Comparison of ENCODE assay signal across 8 cellular contexts in genomic region chr5:154940772-154941620, GRCh38. TPM values are rescaled to one million over a fixed set of nuclear protein-coding genes. Genes with fewer than 3 reads are reported as not detected.
DNase-seq lines count a peak whose midpoint lies in the region; ATAC-seq and TF ChIP-seq lines count a peak whose summit lies in the region.

Gene MRPL22, plus strand, starts transcription at chr5:154941073. Its CDS starts 38 bp downstream, at chr5:154941111.

- peak within 1 kb of the TSS; percentile 80 for H3K4me2 ChIP-seq in skeletal muscle satellite cell (ENCODE audit: low read length)

- H3K79me2 ChIP-seq in ACC112 (ENCODE audit: control insufficient read depth, insufficient read depth, low read length, unreplicated experiment), result peaks cover 48% of the 10 kb centered on the region

- H3K9ac ChIP-seq in skeletal muscle satellite cell (ENCODE audit: low read depth, low read length), result peak within 1 kb of the TSS; percentile 86

- no peaks in the 10 kb centered on the region for H3K36me3 ChIP-seq in ACC112 (ENCODE audit: insufficient read depth, low read length)
- H3K36me3 ChIP-seq in skeletal muscle satellite cell (ENCODE audit: insufficient read depth, low read length), result peaks cover 4% of the 10 kb centered on the region

- H3K4me1 ChIP-seq in ACC112 (ENCODE audit: control insufficient read depth, insufficient read depth, low read length, unreplicated experiment) (peaks cover 19% of the 10 kb centered on the region), skeletal muscle satellite cell (ENCODE audit: control insufficient read depth, insufficient read depth, low read length) (peaks cover 22% of the 10 kb centered on the region)

- DNase-seq in NCI-H2196 treated with DMSO at 0.1 percent for 48 hours (lab: John Stamatoyannopoulos, UW; ENCODE audit: unreplicated experiment) (peak; percentile 91), T47D (ENCODE audit: low read depth in 1 of 2, low spot score in 1 of 2) (peak; percentile 96 to 97)

- peak within 1 kb of the TSS; percentile 100 for H2AFZ ChIP-seq in ACC112 (ENCODE audit: low read length, unreplicated experiment)

- in situ Hi-C loops in T47D (cut with HindIII; ENCODE audit: low pct_unique_long_range_greater_than_20kb, low sequenced_read_pairs), result no loop called here

- no peak for TF ChIP-seq CTCF in VCaP (conservative IDR thresholded peaks at IDR 0.05)

- ATAC-seq in GM18868 (IDR thresholded peaks at IDR 0.05; ENCODE audit: unreplicated experiment), result peak; percentile 55
- peak; percentile 58 for ATAC-seq in HG03108 (IDR thresholded peaks at IDR 0.05; ENCODE audit: unreplicated experiment)

- H3K9me3 ChIP-seq in iPS-18c (ENCODE audit: control insufficient read depth, insufficient read depth, low read length), result no peaks in the 10 kb centered on the region
- H3K9me3 ChIP-seq in skeletal muscle satellite cell (replicated peaks; ENCODE audit: low read length), result no peaks in the 10 kb centered on the region

- H3K4me3 ChIP-seq in ACC112 (ENCODE audit: low read depth, low read length) (peak within 1 kb of the TSS; percentile 96), iPS-18c (ENCODE audit: insufficient read depth, low read depth, low read length) (peak within 1 kb of the TSS; percentile 73), skeletal muscle satellite cell (ENCODE audit: low read length) (peak within 1 kb of the TSS; percentile 87)

- no peaks in the 10 kb centered on the region for H3K27me3 ChIP-seq in ACC112 (ENCODE audit: insufficient read depth, low read length)
- no peaks in the 10 kb centered on the region for H3K27me3 ChIP-seq in skeletal muscle satellite cell (ENCODE audit: control insufficient read depth, insufficient read depth, low read length)

- H3K27ac ChIP-seq in ACC112 (ENCODE audit: low read depth, low read length) (peak within 1 kb of the TSS; percentile 46), VCaP (peak within 1 kb of the TSS; percentile 80)

RNA-seq across cellular contexts. Expression of gene MRPL22, which starts in this region (rescaled TPM):
- 7.6 and 13.5 TPM in 2 replicates for total RNA-seq in skeletal muscle satellite cell (2012; rRNA removed)

Comparison
In these comparisons a context has a peak if more than half of its experiments do, and no peak if none do; other contexts are left out.
1. Peak in every context shown above with its lines: DNase-seq, ATAC-seq, H3K4me3 ChIP-seq and H3K27ac ChIP-seq.